Comparison of ENCODE assay signal across 21 cellular contexts in genomic region chr22:23511627-23512347, GRCh38.
DNase-seq lines count a peak whose midpoint lies in the region; ATAC-seq and TF ChIP-seq lines count a peak whose summit lies in the region.
"Had no signal": no experiment of that assay in that cellular context is flagged by ENCODE, and none has a peak within 500 bp of the region (broad histone marks: within the 10 kb centered on the region; RNA-seq: fewer than 3 reads in every experiment).

No MANE protein-coding gene starts in this region.

- H3K4me1 Mint-ChIP-seq in brain (peaks cover 15% of the 10 kb centered on the region), nephron progenitor cell (peaks cover 72% of the 10 kb centered on the region)
- no peaks in the 10 kb centered on the region for H3K4me1 Mint-ChIP-seq in activated CD8-positive, alpha-beta T cell treated with anti-CD3 and anti-CD28 coated beads, Interleukin-2, amount 10 ng/mL, durations not matched to agents 7 days and 5 days (ENCODE audit: low read depth)

- H3K36me3 Mint-ChIP-seq in brain (no peaks in the 10 kb centered on the region), nephron progenitor cell (ENCODE audit: low read depth) (no peaks in the 10 kb centered on the region)
- H3K36me3 Mint-ChIP-seq in activated CD8-positive, alpha-beta T cell treated with anti-CD3 and anti-CD28 coated beads, Interleukin-2, amount 10 ng/mL, durations not matched to agents 7 days and 5 days (ENCODE audit: low read depth) = no peaks in the 10 kb centered on the region

- peaks cover 0 to 8% (median 2%) of the 10 kb centered on the region in 5 experiments for H3K9me3 Mint-ChIP-seq in brain
- no peaks in the 10 kb centered on the region for H3K9me3 Mint-ChIP-seq in nephron progenitor cell
- H3K9me3 Mint-ChIP-seq in activated CD8-positive, alpha-beta T cell treated with anti-CD3 and anti-CD28 coated beads, Interleukin-2, amount 10 ng/mL, durations not matched to agents 7 days and 5 days (ENCODE audit: insufficient read depth) = no peaks in the 10 kb centered on the region

- TF ChIP-seq CTCF in brain (conservative IDR thresholded peaks at IDR 0.05) (no peak), nephron progenitor cell (IDR thresholded peaks at IDR 0.05) (no peak), sigmoid colon (IDR thresholded peaks at IDR 0.05) (no peak)

- H3K27me3 Mint-ChIP-seq in brain (peaks cover 4% of the 10 kb centered on the region), nephron progenitor cell (ENCODE audit: low read depth, poor library complexity) (peaks cover 15% of the 10 kb centered on the region)
- peaks cover 6% of the 10 kb centered on the region for H3K27me3 Mint-ChIP-seq in activated CD8-positive, alpha-beta T cell treated with anti-CD3 and anti-CD28 coated beads, Interleukin-2, amount 10 ng/mL, durations not matched to agents 7 days and 5 days (ENCODE audit: low read depth)

- no peak overlapping the region for H3K4me3 ChIP-seq in sigmoid colon

- POLR2A ChIA-PET in activated CD8-positive, alpha-beta T cell treated with anti-CD3 and anti-CD28 coated beads, Interleukin-2, amount 10 ng/mL, durations not matched to agents 7 days and 5 days (lab: Charles Lee) = no interaction called here

- H3K4me3 Mint-ChIP-seq in brain = no peak overlapping the region
- H3K4me3 Mint-ChIP-seq in nephron progenitor cell = peak overlapping the region; percentile 32
- no peak overlapping the region for H3K4me3 Mint-ChIP-seq in activated CD8-positive, alpha-beta T cell treated with anti-CD3 and anti-CD28 coated beads, Interleukin-2, amount 10 ng/mL, durations not matched to agents 7 days and 5 days

- H3K4me1 ChIP-seq in sigmoid colon = peaks cover 0 to 49% (median 15%) of the 10 kb centered on the region in 4 donors

- CTCF ChIA-PET in activated CD8-positive, alpha-beta T cell treated with anti-CD3 and anti-CD28 coated beads, Interleukin-2, amount 10 ng/mL, durations not matched to agents 7 days and 5 days (lab: Charles Lee) = no interaction called here

- peak in 2 of 3 experiments; percentile 30 to 43 for DNase-seq in NCI-H1417 (lab: John Stamatoyannopoulos, UW)
- DNase-seq in NCI-H1417 treated with DMSO at 0.1 percent for 48 hours (lab: John Stamatoyannopoulos, UW) = no peak
- no peak for DNase-seq in nephron progenitor cell
- DNase-seq in sigmoid colon = peak; percentile 77
- DNase-seq in stimulated activated CD4-positive, alpha-beta T cell treated with anti-CD3 and anti-CD28 coated beads, Interleukin-2, amount 100 ng/mL, for 24 hours = no peak
- no peak for DNase-seq in islet precursor cell
- DNase-seq in activated CD8-positive, alpha-beta T cell treated with anti-CD3 and anti-CD28 coated beads, Interleukin-2, amount 10 ng/mL, durations not matched to agents 7 days and 5 days = no peak
- DNase-seq: AML-193; DMS79 treated with DMSO at 0.1 percent for 48 hours; KG1; MV-4-11; NCI-H1436; NCI-H2029; NCI-H345; NCI-H524 treated with DMSO at 0.1 percent for 48 hours; NK-92 treated with Interleukin-12 subunit alpha and Interleukin-12 subunit beta, amount 100 ng/mL, for 24 hours; OCI-M1; Right ventricle myocardium superior had no signal

- H3K27ac Mint-ChIP-seq in brain (peak overlapping the region in 4 of 5 experiments; percentile 54 to 91 (median 84)), nephron progenitor cell (peak overlapping the region; percentile 91)
- no peak overlapping the region for H3K27ac Mint-ChIP-seq in activated CD8-positive, alpha-beta T cell treated with anti-CD3 and anti-CD28 coated beads, Interleukin-2, amount 10 ng/mL, durations not matched to agents 7 days and 5 days

- no peak for TF ChIP-seq EP300 in sigmoid colon (IDR thresholded peaks at IDR 0.05)

- WGBS in sigmoid colon, 2 donors = 52 to 75% methylated on average over 19 of the region's 19 CpGs

- no peak for ATAC-seq in activated CD8-positive, alpha-beta T cell treated with anti-CD3 and anti-CD28 coated beads, Interleukin-2, amount 10 ng/mL, durations not matched to agents 7 days and 5 days

- no peaks in the 10 kb centered on the region for H3K27me3 ChIP-seq in sigmoid colon

- peak overlapping the region in 3 of 4 donors; percentile 25 to 87 (median 81) for H3K27ac ChIP-seq in sigmoid colon
- H3K27ac ChIP-seq: 22Rv1, C4-2B had no signal

- no peaks in the 10 kb centered on the region for H3K36me3 ChIP-seq in sigmoid colon

- intact Hi-C loops in sigmoid colon (cut with DNase I) = no loop called here

- no peaks in the 10 kb centered on the region for H3K9me3 ChIP-seq in sigmoid colon

- no peak for TF ChIP-seq POLR2A in sigmoid colon (IDR thresholded peaks at IDR 0.05)

Comparison
In these comparisons a context has a peak if more than half of its experiments do, and no peak if none do; other contexts are left out.
1. DNase-seq: peak in NCI-H1417 (2 of 3) and sigmoid colon (single experiment); none in NCI-H1417 treated with DMSO at 0.1 percent for 48 hours (single experiment), nephron progenitor cell (single experiment), stimulated activated CD4-positive, alpha-beta T cell treated with anti-CD3 and anti-CD28 coated beads, Interleukin-2, amount 100 ng/mL, for 24 hours (0 of 2), islet precursor cell (single experiment) and activated CD8-positive, alpha-beta T cell treated with anti-CD3 and anti-CD28 coated beads, Interleukin-2, amount 10 ng/mL, durations not matched to agents 7 days and 5 days (single experiment).